Comparison of ENCODE assay signal across 16 cellular contexts in the genomic region with DNA sequence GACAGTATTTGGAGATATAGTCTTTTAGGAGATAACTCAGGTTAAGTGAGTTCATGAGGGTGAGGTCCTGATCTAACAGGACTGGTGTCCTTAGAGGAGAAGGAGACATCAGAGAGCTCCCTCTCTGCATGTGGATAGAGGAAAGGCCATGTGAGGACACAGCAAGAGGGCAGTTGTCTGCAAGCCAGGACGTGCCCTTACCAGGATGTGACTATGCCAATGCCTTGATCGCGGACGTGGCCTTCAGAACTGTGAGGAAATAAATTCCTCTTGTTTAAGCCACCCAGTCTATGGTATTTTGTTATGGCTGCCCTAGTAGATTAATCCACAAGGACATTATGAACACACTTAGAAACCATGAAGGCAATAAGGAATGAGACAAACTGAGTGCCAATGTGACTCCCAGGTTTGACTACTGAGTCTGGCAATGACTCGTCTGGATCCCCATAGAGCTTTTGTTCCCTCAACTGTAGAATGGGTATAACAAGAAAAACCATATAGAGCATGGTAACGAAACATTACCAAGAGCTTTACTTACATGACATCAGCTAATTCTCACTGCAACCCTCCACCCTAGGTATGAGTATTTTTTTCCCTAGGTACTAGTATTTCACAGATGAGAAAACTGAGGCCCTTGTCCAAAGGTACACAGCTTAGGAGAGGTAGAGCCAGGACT. TPM values are rescaled to one million over a fixed set of nuclear protein-coding genes. Genes with fewer than 3 reads are reported as not detected.
DNase-seq lines count a peak whose midpoint lies in the region; ATAC-seq and TF ChIP-seq lines count a peak whose summit lies in the region.
"Had no signal": no experiment of that assay in that cellular context is flagged by ENCODE, and none has a peak within 500 bp of the region (broad histone marks: within the 10 kb centered on the region; RNA-seq: fewer than 3 reads in every experiment).

No MANE protein-coding gene starts in this region.

- no peaks in the 10 kb centered on the region for H3K27me3 Mint-ChIP-seq in T-helper 17 cell
- H3K27me3 Mint-ChIP-seq: activated CD4-positive, alpha-beta T cell treated with anti-CD3 and anti-CD28 coated beads, Interleukin-2, amount 10 ng/mL, durations not matched to agents 24 days and 14 days had no signal

- ATAC-seq in T-helper 17 cell = no peak
- ATAC-seq in foreskin keratinocyte = peak; percentile 76
- ATAC-seq in GM18873 (IDR thresholded peaks at IDR 0.05; ENCODE audit: low FRiP score, unreplicated experiment) = no peak
- ATAC-seq: CD8-positive, alpha-beta T cell had no signal

- DNase-seq in HPDE6-E6E7 (ENCODE audit: extremely low spot score) (peak; percentile 59), T-helper 17 cell (no peak), foreskin keratinocyte (peak; percentile 61 to 83), renal cortical epithelial cell (ENCODE audit: low read depth) (peak; percentile 35), ACHN (no peak), T-helper 9 cell (no peak), erythroblast (lab: John Stamatoyannopoulos, UW) (no peak)
- DNase-seq: activated CD4-positive, alpha-beta T cell treated with anti-CD3 and anti-CD28 coated beads, Interleukin-2, amount 10 ng/mL, durations not matched to agents 24 days and 14 days; activated naive CD4-positive, alpha-beta T cell; glutamatergic neuron; NCI-H1417 treated with DMSO at 0.1 percent for 48 hours; posterior cingulate gyrus; stimulated activated CD4-positive, alpha-beta T cell treated with anti-CD3 and anti-CD28 coated beads, Interleukin-4, amount 100 ng/mL, for 24 hours had no signal

- no peak for TF ChIP-seq POLR2A in erythroblast (IDR thresholded peaks at IDR 0.05; ENCODE audit: low read length)

- peak overlapping the region; percentile 34 for H3K27ac Mint-ChIP-seq in T-helper 17 cell

- no peaks in the 10 kb centered on the region for H3K9me3 ChIP-seq in T-helper 17 cell (ENCODE audit: control insufficient read depth, low read length, poor library complexity, severe bottlenecking)

- peaks cover 33% of the 10 kb centered on the region for H3K4me1 Mint-ChIP-seq in T-helper 17 cell

- peaks cover 21% of the 10 kb centered on the region for H3K4me1 ChIP-seq in foreskin keratinocyte

- peaks cover 3% of the 10 kb centered on the region for H3K36me3 Mint-ChIP-seq in T-helper 17 cell (ENCODE audit: low read depth)

- in situ Hi-C loops in ACHN (cut with HindIII; ENCODE audit: low pct_ligation_motif_present, low pct_unique_long_range_greater_than_20kb, low sequenced_read_pairs) = no loop called here

- no peaks in the 10 kb centered on the region for H3K27me3 ChIP-seq in foreskin keratinocyte

- H3K27ac ChIP-seq in foreskin keratinocyte = no peak overlapping the region
- H3K27ac ChIP-seq: SK-N-MC had no signal

- TF ChIP-seq CTCF in foreskin keratinocyte (conservative IDR thresholded peaks at IDR 0.05) = no peak

- H3K4me3 Mint-ChIP-seq in T-helper 17 cell = no peak overlapping the region
- H3K4me3 Mint-ChIP-seq: activated CD4-positive, alpha-beta T cell treated with anti-CD3 and anti-CD28 coated beads, Interleukin-2, amount 10 ng/mL, durations not matched to agents 24 days and 14 days; CD8-positive, alpha-beta T cell had no signal

RNA-seq across cellular contexts. Expression of gene URB1, which starts 6.5 kb away (rescaled TPM):
- total RNA-seq in T-helper 17 cell (10 to 100 TPM; 11.2 to 11.8 TPM), foreskin keratinocyte (27.0 and 27.1 TPM in 2 replicates), renal cortical epithelial cell (10.6 and 23.1 TPM in 2 replicates)
- 5.1 and 5.8 TPM in 2 replicates for polyA plus RNA-seq in foreskin keratinocyte

RNA-seq across cellular contexts. Expression of gene EVA1C, which starts 26.2 kb away (rescaled TPM):
- 10 to 100 TPM; 17.9 to 21.9 TPM for total RNA-seq in T-helper 17 cell
- 9.5 and 13.1 TPM in 2 replicates for total RNA-seq in foreskin keratinocyte
- polyA plus RNA-seq in foreskin keratinocyte = 11.2 and 14.4 TPM in 2 replicates
- total RNA-seq in renal cortical epithelial cell = 0.69 and 0.70 TPM in 2 replicates

Comparison
In these comparisons a context has a peak if more than half of its experiments do, and no peak if none do; other contexts are left out.
1. DNase-seq: peak in HPDE6-E6E7 (single experiment), foreskin keratinocyte (2 of 2) and renal cortical epithelial cell (single experiment); none in T-helper 17 cell (0 of 3), ACHN (single experiment), T-helper 9 cell (single experiment) and erythroblast (0 of 2).